ENCODE assay signal across 12 cellular contexts in the genomic region with DNA sequence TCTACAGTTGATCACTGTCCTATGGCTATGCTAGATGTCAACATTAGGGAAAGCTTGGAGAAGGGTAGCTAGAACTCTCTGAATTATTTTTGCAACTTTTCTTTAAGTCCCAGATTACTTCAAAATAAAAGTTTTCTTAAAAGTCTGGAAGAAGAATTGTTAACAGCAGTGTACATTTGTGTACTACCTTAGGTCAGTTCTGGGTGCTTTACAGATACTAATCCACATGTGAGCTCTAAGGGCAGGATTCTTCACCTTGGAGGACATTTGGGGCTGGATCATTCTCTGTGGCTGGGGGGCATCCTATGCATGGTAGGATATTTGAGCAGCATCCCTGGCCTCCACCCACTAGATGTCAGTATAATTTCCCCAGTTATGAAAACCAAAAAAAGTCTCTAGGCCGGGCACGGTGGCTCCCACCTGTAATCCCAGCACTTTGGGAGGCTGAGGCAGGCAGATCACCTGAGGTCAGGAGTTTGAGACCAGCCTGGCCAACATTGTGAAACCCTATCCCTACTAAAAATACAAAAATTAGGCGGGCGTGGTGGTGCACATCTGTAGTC. TPM values are rescaled to one million over a fixed set of nuclear protein-coding genes. Genes with fewer than 3 reads are reported as not detected.
A peak's percentile ranks its signal among the peaks of the same experiment; 100 is the strongest.
DNase-seq lines count a peak whose midpoint lies in the region; ATAC-seq and TF ChIP-seq lines count a peak whose summit lies in the region.
"Had no signal": no experiment of that assay in that cellular context is flagged by ENCODE, and none has a peak within 500 bp of the region (broad histone marks: within the 10 kb centered on the region; RNA-seq: fewer than 3 reads in every experiment).

No MANE protein-coding gene starts in this region.

- no peaks in the 10 kb centered on the region for H3K9me3 Mint-ChIP-seq in activated T-cell treated with anti-CD3 and anti-CD28 coated beads, Interleukin-2, amount 50 U/mL, for 72 hours
- H3K9me3 Mint-ChIP-seq in neural progenitor cell, result no peaks in the 10 kb centered on the region
- H3K9me3 Mint-ChIP-seq: naive B cell; stimulated activated naive CD8-positive, alpha-beta T cell treated with anti-CD3 and anti-CD28 coated beads, Interleukin-15, Interleukin-2, amounts not matched to agents 100 ng/mL and 50 ng/mL, for 24 hours had no signal

- H3K4me3 Mint-ChIP-seq in activated T-cell treated with anti-CD3 and anti-CD28 coated beads, Interleukin-2, amount 50 U/mL, for 72 hours, result no peak overlapping the region
- no peak overlapping the region for H3K4me3 Mint-ChIP-seq in neural progenitor cell
- H3K4me3 Mint-ChIP-seq: stimulated activated naive CD8-positive, alpha-beta T cell treated with anti-CD3 and anti-CD28 coated beads, Interleukin-15, Interleukin-2, amounts not matched to agents 100 ng/mL and 50 ng/mL, for 24 hours had no signal

- in situ Hi-C loops in G401 (cut with HindIII; ENCODE audit: low sequenced_read_pairs), result loop anchor here (25.0 kb wide), 1 partner anchor 184 kb away; a partner anchor contains a TSS

- H3K36me3 ChIP-seq in neural progenitor cell, result no peaks in the 10 kb centered on the region

- no peak overlapping the region for H3K27ac ChIP-seq in neural progenitor cell

- H3K27ac Mint-ChIP-seq in activated T-cell treated with anti-CD3 and anti-CD28 coated beads, Interleukin-2, amount 50 U/mL, for 72 hours, result no peak overlapping the region
- no peak overlapping the region for H3K27ac Mint-ChIP-seq in neural progenitor cell
- H3K27ac Mint-ChIP-seq: naive B cell; stimulated activated naive CD8-positive, alpha-beta T cell treated with anti-CD3 and anti-CD28 coated beads, Interleukin-15, Interleukin-2, amounts not matched to agents 100 ng/mL and 50 ng/mL, for 24 hours had no signal

- H2AFZ ChIP-seq in neural progenitor cell (replicated peaks), result no peak overlapping the region

- H3K27me3 Mint-ChIP-seq in activated T-cell treated with anti-CD3 and anti-CD28 coated beads, Interleukin-2, amount 50 U/mL, for 72 hours (ENCODE audit: low read depth), result no peaks in the 10 kb centered on the region
- H3K27me3 Mint-ChIP-seq in neural progenitor cell (ENCODE audit: insufficient read depth, low read depth), result peaks cover 2% of the 10 kb centered on the region
- H3K27me3 Mint-ChIP-seq: naive B cell; stimulated activated naive CD8-positive, alpha-beta T cell treated with anti-CD3 and anti-CD28 coated beads, Interleukin-15, Interleukin-2, amounts not matched to agents 100 ng/mL and 50 ng/mL, for 24 hours had no signal

- H3K4me3 ChIP-seq in neural progenitor cell, result no peak overlapping the region

- H3K36me3 Mint-ChIP-seq in activated T-cell treated with anti-CD3 and anti-CD28 coated beads, Interleukin-2, amount 50 U/mL, for 72 hours (ENCODE audit: insufficient read depth in 2 of 2), result no peaks in the 10 kb centered on the region
- H3K36me3 Mint-ChIP-seq in neural progenitor cell, result no peaks in the 10 kb centered on the region
- H3K36me3 Mint-ChIP-seq: naive B cell had no signal

- H4K20me1 ChIP-seq in neural progenitor cell (ENCODE audit: low read depth), result no peaks in the 10 kb centered on the region

- H3F3A ChIP-seq in neural progenitor cell (ENCODE audit: low read depth), result no peaks in the 10 kb centered on the region

- peaks cover 10% of the 10 kb centered on the region for H3K27me3 ChIP-seq in neural progenitor cell

- no peak overlapping the region for H3K4me2 ChIP-seq in neural progenitor cell

- no peaks in the 10 kb centered on the region for H3K4me1 ChIP-seq in neural progenitor cell

- TF ChIP-seq CTCF in neural progenitor cell (IDR thresholded peaks at IDR 0.05), result peak; percentile 34

- no peaks in the 10 kb centered on the region for H3K79me2 ChIP-seq in neural progenitor cell (ENCODE audit: low read depth)

- no peaks in the 10 kb centered on the region for H3K9me3 ChIP-seq in neural progenitor cell (ENCODE audit: low read depth)

- ATAC-seq in activated T-cell treated with anti-CD3 and anti-CD28 coated beads, Interleukin-2, amount 50 U/mL, for 72 hours (replicated peaks in 1 of 2), result no peak
- no peak for ATAC-seq in GM21529 (IDR thresholded peaks at IDR 0.05; ENCODE audit: unreplicated experiment)
- ATAC-seq in HG03196 (IDR thresholded peaks at IDR 0.05; ENCODE audit: unreplicated experiment), result no peak
- ATAC-seq: Right ventricle myocardium inferior had no signal

- peak; percentile 35 to 39 for DNase-seq in activated T-cell treated with anti-CD3 and anti-CD28 coated beads, Interleukin-2, amount 50 U/mL, for 72 hours
- DNase-seq in activated T-cell treated with anti-CD3 and anti-CD28 coated beads, Interleukin-2, amount 50 U/mL, for 1 hour, result no peak
- DNase-seq in KG1 (lab: John Stamatoyannopoulos, UW) (peak; percentile 22), neural progenitor cell (ENCODE audit: low spot score) (no peak), G401 (ENCODE audit: low spot score) (no peak)
- peak; percentile 66 for DNase-seq in activated effector memory CD4-positive, alpha-beta T cell treated with anti-CD3 and anti-CD28 coated beads, Interleukin-2, amount 50 U/mL, for 16 hours
- DNase-seq: GDM1, naive B cell had no signal

- H3K4me1 Mint-ChIP-seq in activated T-cell treated with anti-CD3 and anti-CD28 coated beads, Interleukin-2, amount 50 U/mL, for 72 hours (ENCODE audit: low read depth), result peaks cover 31% of the 10 kb centered on the region
- H3K4me1 Mint-ChIP-seq in neural progenitor cell, result peaks cover 11% of the 10 kb centered on the region

- H3K9ac ChIP-seq in neural progenitor cell, result no peak overlapping the region

RNA-seq across cellular contexts. Expression of a gene that starts 2.8 kb away (rescaled TPM):
- total RNA-seq in activated T-cell treated with anti-CD3 and anti-CD28 coated beads, Interleukin-2, amount 50 U/mL, for 72 hours, result 10 to 100 TPM; 13.2 to 15.7 TPM
- total RNA-seq in neural progenitor cell (ENCODE audit: low replicate concordance), result 0.49 and 4.1 TPM in 2 replicates
- 2.9 and 6.6 TPM in 2 replicates for total RNA-seq in G401 (2014; rRNA removed; shearing (Covaris generic))

RNA-seq across cellular contexts. Expression of a gene that starts 2.9 kb away (rescaled TPM):
- total RNA-seq in activated T-cell treated with anti-CD3 and anti-CD28 coated beads, Interleukin-2, amount 50 U/mL, for 72 hours, result 10 to 100 TPM; 39.4 to 44.7 TPM
- 8.1 and 22.0 TPM in 2 replicates for total RNA-seq in neural progenitor cell (ENCODE audit: low replicate concordance)
- 11.9 and 17.5 TPM in 2 replicates for total RNA-seq in G401 (2014; rRNA removed; shearing (Covaris generic))

RNA-seq across cellular contexts. Expression of a gene that starts 26.1 kb away (rescaled TPM):
- total RNA-seq in activated T-cell treated with anti-CD3 and anti-CD28 coated beads, Interleukin-2, amount 50 U/mL, for 72 hours, result 1 to 10 TPM; 3.1 to 3.8 TPM
- not detected in 2 replicates for total RNA-seq in neural progenitor cell (ENCODE audit: low replicate concordance)
- total RNA-seq in G401 (2014; rRNA removed; shearing (Covaris generic)), result 3.0 and 6.3 TPM in 2 replicates

RNA-seq across cellular contexts. Expression of a gene that starts 35.1 kb away (rescaled TPM):
- under 1 TPM in 1 of 2 donors, not detected in 1; 0.81 TPM for total RNA-seq in activated T-cell treated with anti-CD3 and anti-CD28 coated beads, Interleukin-2, amount 50 U/mL, for 72 hours
- 1.9 TPM in 1 of 2 replicates, not detected in the other for total RNA-seq in neural progenitor cell (ENCODE audit: low replicate concordance)
- 0.92 TPM in 1 of 2 replicates, not detected in the other for total RNA-seq in G401 (2014; rRNA removed; shearing (Covaris generic))

RNA-seq across cellular contexts. Expression of a gene that starts 49.2 kb away (rescaled TPM):
- total RNA-seq in activated T-cell treated with anti-CD3 and anti-CD28 coated beads, Interleukin-2, amount 50 U/mL, for 72 hours, result 10 to 100 TPM; 62.9 to 79.8 TPM
- 28.6 and 69.9 TPM in 2 replicates for total RNA-seq in neural progenitor cell (ENCODE audit: low replicate concordance)
- 33.2 and 38.2 TPM in 2 replicates for total RNA-seq in G401 (2014; rRNA removed; shearing (Covaris generic))

Comparison
In these comparisons a context has a peak if more than half of its experiments do, and no peak if none do; other contexts are left out.
1. DNase-seq: peak in activated T-cell treated with anti-CD3 and anti-CD28 coated beads, Interleukin-2, amount 50 U/mL, for 72 hours (2 of 2), KG1 (single experiment) and activated effector memory CD4-positive, alpha-beta T cell treated with anti-CD3 and anti-CD28 coated beads, Interleukin-2, amount 50 U/mL, for 16 hours (single experiment); none in activated T-cell treated with anti-CD3 and anti-CD28 coated beads, Interleukin-2, amount 50 U/mL, for 1 hour (single experiment), neural progenitor cell (single experiment) and G401 (single experiment).